ENCODE assay signal across 37 cellular contexts in the genomic region with DNA sequence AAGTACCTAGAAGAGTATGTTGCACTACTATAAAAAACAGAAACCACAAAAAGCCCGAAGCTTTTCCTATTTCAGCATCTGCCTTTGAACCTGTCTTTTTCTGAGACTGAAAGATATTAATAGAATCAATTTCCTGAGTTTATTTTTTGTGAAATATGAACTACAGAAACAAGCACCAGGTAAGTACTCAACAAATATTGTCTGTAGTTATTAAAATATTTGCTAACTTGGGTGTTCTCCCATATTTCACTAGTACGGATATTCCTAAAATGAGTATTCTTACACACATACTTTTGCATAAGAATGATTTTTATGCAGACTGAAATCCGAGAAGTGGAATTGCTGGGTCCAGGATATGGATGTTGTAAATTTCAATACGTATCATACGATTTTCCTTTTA.
"Had no signal": no experiment of that assay in that cellular context is flagged by ENCODE, and none has a peak within 500 bp of the region (broad histone marks: within the 10 kb centered on the region; RNA-seq: fewer than 3 reads in every experiment).

No MANE protein-coding gene starts in this region.

- H3K36me3 ChIP-seq: adrenal gland, ascending aorta, brain microvascular endothelial cell, breast epithelium, cardiac muscle cell had no signal

- H3K4me3 ChIP-seq: adrenal gland, ascending aorta, body of pancreas, breast epithelium, cardiac muscle cell had no signal

- H3K27ac ChIP-seq: adrenal gland, ascending aorta, body of pancreas, brain microvascular endothelial cell, breast epithelium, cardiac muscle cell had no signal

- H3K4me3 Mint-ChIP-seq: activated naive CD4-positive, alpha-beta T cell treated with anti-CD3 and anti-CD28 coated beads for 36 hours; activated naive CD4-positive, alpha-beta T cell treated with anti-CD3 and anti-CD28 coated beads, Interleukin-2, amount 10 ng/mL, durations not matched to agents 7 days and 5 days; activated naive CD4-positive, alpha-beta T cell treated with anti-CD3 and anti-CD28 coated beads, Interleukin-2, amount 50 U/mL, for 24 hours; activated naive CD8-positive, alpha-beta T cell; activated naive CD8-positive, alpha-beta T cell treated with anti-CD3 and anti-CD28 coated beads for 36 hours; activated naive CD8-positive, alpha-beta T cell treated with anti-CD3 and anti-CD28 coated beads, Interleukin-2, amount 10 ng/mL, durations not matched to agents 7 days and 5 days; activated naive CD8-positive, alpha-beta T cell treated with anti-CD3 and anti-CD28 coated beads, Interleukin-2, amount 50 U/mL, for 24 hours; activated T-cell treated with anti-CD3 and anti-CD28 coated beads, Interleukin-2, amount 50 U/mL, for 24 hours; activated T-cell treated with anti-CD3 and anti-CD28 coated beads, Interleukin-2, amount 50 U/mL, for 4 hours; activated T-cell treated with anti-CD3 and anti-CD28 coated beads, Interleukin-2, amount 50 U/mL, for 72 hours; activated T-helper 1 cell treated with anti-CD3 and anti-CD28 coated beads, Interleukin-12 subunit alpha, Interleukin-12 subunit beta, Interleukin-2, Interleukin-4 antibody, amounts not matched to agents 30 ng/mL and 10 ng/mL and 1 ng/mL, durations not matched to agents 14 hours and 24 hours and 36 hours; activated T-helper 17 cell treated with anti-CD3 and anti-CD28 coated beads, Interleukin-2, amount 50 U/mL, for 72 hours; brain; central memory CD8-positive, alpha-beta T cell had no signal

- H3K36me3 Mint-ChIP-seq: activated naive CD4-positive, alpha-beta T cell treated with anti-CD3 and anti-CD28 coated beads, Interleukin-2, amount 10 ng/mL, durations not matched to agents 7 days and 5 days; activated naive CD4-positive, alpha-beta T cell treated with anti-CD3 and anti-CD28 coated beads, Interleukin-2, amount 50 U/mL, for 24 hours; activated naive CD4-positive, alpha-beta T cell treated with anti-CD3 and anti-CD28 coated beads, Interleukin-2, amount 50 U/mL, for 72 hours; activated naive CD8-positive, alpha-beta T cell; activated naive CD8-positive, alpha-beta T cell treated with anti-CD3 and anti-CD28 coated beads for 36 hours; activated naive CD8-positive, alpha-beta T cell treated with anti-CD3 and anti-CD28 coated beads, Interleukin-2, amount 10 ng/mL, durations not matched to agents 7 days and 5 days; brain had no signal

- H3K4me1 ChIP-seq: adrenal gland, ascending aorta, body of pancreas, breast epithelium had no signal

- H3K4me1 Mint-ChIP-seq: activated naive CD4-positive, alpha-beta T cell treated with anti-CD3 and anti-CD28 coated beads, Interleukin-2, amount 10 ng/mL, durations not matched to agents 7 days and 5 days; activated naive CD4-positive, alpha-beta T cell treated with anti-CD3 and anti-CD28 coated beads, Interleukin-2, amount 50 U/mL, for 24 hours; activated naive CD8-positive, alpha-beta T cell treated with anti-CD3 and anti-CD28 coated beads for 36 hours; activated naive CD8-positive, alpha-beta T cell treated with anti-CD3 and anti-CD28 coated beads, Interleukin-2, amount 10 ng/mL, durations not matched to agents 7 days and 5 days; activated naive CD8-positive, alpha-beta T cell treated with anti-CD3 and anti-CD28 coated beads, Interleukin-2, amount 50 U/mL, for 24 hours; activated T-helper 17 cell treated with anti-CD3 and anti-CD28 coated beads, Interleukin-2, amount 50 U/mL, for 72 hours; brain; central memory CD8-positive, alpha-beta T cell had no signal

- ATAC-seq: activated naive CD4-positive, alpha-beta T cell treated with anti-CD3 and anti-CD28 coated beads, Interleukin-2, amount 50 U/mL, for 72 hours; activated naive CD8-positive, alpha-beta T cell treated with anti-CD3 and anti-CD28 coated beads, Interleukin-2, amount 50 U/mL, for 24 hours; activated T-cell treated with anti-CD3 and anti-CD28 coated beads, Interleukin-2, amount 50 U/mL, for 4 hours; activated T-cell treated with anti-CD3 and anti-CD28 coated beads, Interleukin-2, amount 50 U/mL, for 72 hours; activated T-helper 17 cell treated with anti-CD3 and anti-CD28 coated beads, Interleukin-2, amount 50 U/mL, for 72 hours; body of pancreas had no signal

- H3K27me3 Mint-ChIP-seq: activated naive CD4-positive, alpha-beta T cell treated with anti-CD3 and anti-CD28 coated beads, Interleukin-2, amount 10 ng/mL, durations not matched to agents 7 days and 5 days; activated naive CD4-positive, alpha-beta T cell treated with anti-CD3 and anti-CD28 coated beads, Interleukin-2, amount 50 U/mL, for 24 hours; activated naive CD8-positive, alpha-beta T cell; activated naive CD8-positive, alpha-beta T cell treated with anti-CD3 and anti-CD28 coated beads for 36 hours; activated naive CD8-positive, alpha-beta T cell treated with anti-CD3 and anti-CD28 coated beads, Interleukin-2, amount 10 ng/mL, durations not matched to agents 7 days and 5 days; activated naive CD8-positive, alpha-beta T cell treated with anti-CD3 and anti-CD28 coated beads, Interleukin-2, amount 50 U/mL, for 24 hours; activated T-cell treated with anti-CD3 and anti-CD28 coated beads, Interleukin-2, amount 50 U/mL, for 24 hours; activated T-helper 17 cell treated with anti-CD3 and anti-CD28 coated beads, Interleukin-2, amount 50 U/mL, for 72 hours; brain; central memory CD8-positive, alpha-beta T cell had no signal

- H3K9me3 Mint-ChIP-seq: activated naive CD4-positive, alpha-beta T cell treated with anti-CD3 and anti-CD28 coated beads, Interleukin-2, amount 50 U/mL, for 24 hours had no signal

- H3K9me3 ChIP-seq: adrenal gland, ascending aorta, body of pancreas, breast epithelium had no signal

- H3K27ac Mint-ChIP-seq: activated naive CD4-positive, alpha-beta T cell treated with anti-CD3 and anti-CD28 coated beads for 36 hours; activated naive CD4-positive, alpha-beta T cell treated with anti-CD3 and anti-CD28 coated beads, Interleukin-2, amount 10 ng/mL, durations not matched to agents 7 days and 5 days; activated naive CD4-positive, alpha-beta T cell treated with anti-CD3 and anti-CD28 coated beads, Interleukin-2, amount 50 U/mL, for 24 hours; activated naive CD4-positive, alpha-beta T cell treated with anti-CD3 and anti-CD28 coated beads, Interleukin-2, amount 50 U/mL, for 72 hours; activated naive CD8-positive, alpha-beta T cell; activated naive CD8-positive, alpha-beta T cell treated with anti-CD3 and anti-CD28 coated beads for 36 hours; activated naive CD8-positive, alpha-beta T cell treated with anti-CD3 and anti-CD28 coated beads, Interleukin-2, amount 10 ng/mL, durations not matched to agents 7 days and 5 days; activated naive CD8-positive, alpha-beta T cell treated with anti-CD3 and anti-CD28 coated beads, Interleukin-2, amount 50 U/mL, for 24 hours; activated T-cell treated with anti-CD3 and anti-CD28 coated beads, Interleukin-2, amount 50 U/mL, for 24 hours; activated T-cell treated with anti-CD3 and anti-CD28 coated beads, Interleukin-2, amount 50 U/mL, for 72 hours; activated T-helper 1 cell treated with anti-CD3 and anti-CD28 coated beads, Interleukin-12 subunit alpha, Interleukin-12 subunit beta, Interleukin-2, Interleukin-4 antibody, amounts not matched to agents 30 ng/mL and 10 ng/mL and 1 ng/mL, durations not matched to agents 14 hours and 24 hours and 36 hours; activated T-helper 17 cell treated with anti-CD3 and anti-CD28 coated beads, Interleukin-2, amount 50 U/mL, for 72 hours; activated T-helper 2 cell treated with anti-CD3 and anti-CD28 coated beads, Interferon-gamma antibody, Interleukin-2, Interleukin-4, amounts not matched to agents 10 μg/mL and 5 μg/mL and 100 μg/mL, durations not matched to agents 14 hours and 24 hours and 36 hours; brain had no signal

- DNase-seq: activated effector memory CD4-positive, alpha-beta T cell treated with anti-CD3 and anti-CD28 coated beads, Interleukin-2, amount 50 U/mL, for 16 hours; activated effector memory CD4-positive, alpha-beta T cell treated with Interleukin-2 at 50 U/mL for 16 hours; activated gamma-delta T cell; activated gamma-delta T cell treated with Interleukin-2 at 50 U/mL for 16 hours; activated naive CD4-positive, alpha-beta T cell; activated naive CD4-positive, alpha-beta T cell treated with anti-CD3 and anti-CD28 coated beads for 36 hours; activated naive CD4-positive, alpha-beta T cell treated with anti-CD3 and anti-CD28 coated beads, Interleukin-2, amount 10 ng/mL, durations not matched to agents 7 days and 5 days; activated naive CD4-positive, alpha-beta T cell treated with anti-CD3 and anti-CD28 coated beads, Interleukin-2, amount 50 U/mL, for 16 hours; activated naive CD4-positive, alpha-beta T cell treated with Interleukin-2 at 50 U/mL for 16 hours; activated naive CD8-positive, alpha-beta T cell treated with anti-CD3 and anti-CD28 coated beads for 36 hours; activated naive CD8-positive, alpha-beta T cell treated with anti-CD3 and anti-CD28 coated beads, Interleukin-2, amount 10 ng/mL, durations not matched to agents 7 days and 5 days; activated naive CD8-positive, alpha-beta T cell treated with anti-CD3 and anti-CD28 coated beads, Interleukin-2, amount 50 U/mL, for 24 hours; activated T-cell treated with anti-CD3 and anti-CD28 coated beads, Interleukin-2, amount 50 U/mL, for 24 hours; activated T-cell treated with anti-CD3 and anti-CD28 coated beads, Interleukin-2, amount 50 U/mL, for 4 hours; activated T-cell treated with anti-CD3 and anti-CD28 coated beads, Interleukin-2, amount 50 U/mL, for 48 hours; activated T-cell treated with anti-CD3 and anti-CD28 coated beads, Interleukin-2, amount 50 U/mL, for 72 hours; adrenal gland; amniotic stem cell; amygdala; anterior cingulate cortex; aorta; body of pancreas; brain microvascular endothelial cell; caudate nucleus; central memory CD4-positive, alpha-beta T cell; cerebellar nuclear complex had no signal

- H3K27me3 ChIP-seq: adrenal gland, ascending aorta, body of pancreas, brain microvascular endothelial cell, breast epithelium, cardiac muscle cell had no signal
